1 cellular context compared by ENCODE assay signal in the genomic region with DNA sequence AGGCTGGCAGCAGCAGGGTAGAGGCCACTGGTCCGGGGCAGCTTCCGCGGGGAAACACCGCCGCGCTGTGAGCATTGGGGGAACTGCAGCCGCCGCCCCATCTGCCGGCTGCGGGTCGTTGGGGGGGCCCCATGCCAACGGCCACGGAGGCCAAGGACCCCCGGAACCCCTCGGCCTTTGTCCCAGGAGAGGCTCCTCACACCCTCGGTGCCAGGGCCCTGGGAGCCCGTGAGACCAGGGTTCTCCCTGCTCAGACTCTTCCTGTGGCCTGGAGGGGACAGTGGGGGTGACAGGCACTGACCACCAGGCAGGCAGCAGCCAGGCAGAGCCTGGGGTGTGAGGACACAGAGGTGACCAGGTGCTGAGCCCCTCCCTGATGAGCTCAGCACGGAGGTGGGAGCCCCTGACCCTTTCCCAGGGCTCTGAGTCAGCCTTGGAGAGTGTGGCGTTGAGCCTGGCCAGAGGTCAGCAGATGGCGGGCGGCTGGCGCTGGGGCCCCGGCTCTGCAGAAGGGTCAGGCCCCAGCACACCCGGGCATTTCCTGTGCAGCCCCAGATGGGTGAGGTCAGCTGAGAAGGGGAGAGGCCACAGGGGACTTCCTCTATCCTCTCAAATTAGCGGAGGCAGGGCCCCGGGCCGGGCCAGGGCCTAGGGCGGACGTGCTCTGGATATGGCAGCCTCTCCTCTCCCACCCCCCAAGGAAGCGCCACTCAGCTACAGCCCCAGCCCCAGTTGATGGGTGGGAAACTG.
TF ChIP-seq lines count a peak whose summit lies in the region.

No MANE protein-coding gene starts in this region.

TF ChIP-seq in HepG2, 621 proteins besides CTCF, POLR2A, EP300 and RAD21 (continued from another document and continues in another):
- TF ChIP-seq ELF1 (CRISPR knock-in tag; IDR thresholded peaks at IDR 0.05) (peak; percentile 20; the same call in 1 of the 2 replicates), TFAP4 (IDR thresholded peaks at IDR 0.05; ENCODE audit: borderline replicate concordance, low read depth) (peak; percentile 89; the same call in 1 of the 2 replicates), MEIS1 (CRISPR knock-in tag; IDR thresholded peaks at IDR 0.05; ENCODE audit: borderline replicate concordance) (0 out of 2 replicates have a peak, but pooled peaks have one; percentile 58), ZNF740 (CRISPR knock-in tag; IDR thresholded peaks at IDR 0.05) (peak; percentile 95), ZNF350 (CRISPR knock-in tag; IDR thresholded peaks at IDR 0.05; ENCODE audit: borderline replicate concordance, low read depth) (peak; percentile 25; the same call in 1 of the 2 replicates), BCL6 (CRISPR knock-in tag; IDR thresholded peaks at IDR 0.05) (peak; percentile 1; the same call in 1 of the 2 replicates), CREM (IDR thresholded peaks at IDR 0.05) (no peak), CREM (CRISPR knock-in tag; IDR thresholded peaks at IDR 0.05) (no peak), ZNF883 (CRISPR knock-in tag; IDR thresholded peaks at IDR 0.05; ENCODE audit: not compliant biosample characterization) (peak; percentile 17), ARID5B (CRISPR knock-in tag; IDR thresholded peaks at IDR 0.05) (peak; percentile 45), THAP8 (CRISPR knock-in tag; IDR thresholded peaks at IDR 0.05; ENCODE audit: borderline replicate concordance) (no peak), ZNF576 (CRISPR knock-in tag; IDR thresholded peaks at IDR 0.05) (peak; percentile 61; the same call in 1 of the 2 replicates), ZZZ3 (CRISPR knock-in tag; IDR thresholded peaks at IDR 0.05; ENCODE audit: borderline replicate concordance) (peak; percentile 51; the same call in 1 of the 2 replicates), FOXA3 (CRISPR knock-in tag; IDR thresholded peaks at IDR 0.05) (peak; percentile 6; the same call in 1 of the 2 replicates), SP2 (CRISPR knock-in tag; IDR thresholded peaks at IDR 0.05) (0 out of 2 replicates have a peak, but pooled peaks have one; percentile 16), AKAP8 (CRISPR knock-in tag; IDR thresholded peaks at IDR 0.05) (peak; percentile 38; the same call in 1 of the 2 replicates), HDAC2 (CRISPR knock-in tag; IDR thresholded peaks at IDR 0.05) (0 out of 2 replicates have a peak, but pooled peaks have one; percentile 24), PHF21A (CRISPR knock-in tag; IDR thresholded peaks at IDR 0.05) (peak; percentile 75), CHCHD3 (CRISPR knock-in tag; IDR thresholded peaks at IDR 0.05) (0 out of 2 replicates have a peak, but pooled peaks have one; percentile 6), GPBP1L1 (CRISPR knock-in tag; IDR thresholded peaks at IDR 0.05) (no peak), STAT5B (CRISPR knock-in tag; IDR thresholded peaks at IDR 0.05) (no peak), ZFX (CRISPR knock-in tag; IDR thresholded peaks at IDR 0.05; ENCODE audit: low read depth) (peak; percentile 79), ZNF816 (CRISPR knock-in tag; IDR thresholded peaks at IDR 0.05; ENCODE audit: borderline replicate concordance) (peak; percentile 80), ZNF550 (CRISPR knock-in tag; IDR thresholded peaks at IDR 0.05; ENCODE audit: borderline replicate concordance) (no peak), ZBTB20 (CRISPR knock-in tag; IDR thresholded peaks at IDR 0.05; ENCODE audit: borderline replicate concordance, low read depth) (no peak; the same call in 1 of the 2 replicates), FOXC1 (CRISPR knock-in tag; IDR thresholded peaks at IDR 0.05; ENCODE audit: borderline replicate concordance) (no peak; the same call in 1 of the 2 replicates), ZBTB44 (CRISPR knock-in tag; IDR thresholded peaks at IDR 0.05) (no peak), ZFP90 (CRISPR knock-in tag; IDR thresholded peaks at IDR 0.05; ENCODE audit: borderline replicate concordance) (no peak), ESRRA (CRISPR knock-in tag; IDR thresholded peaks at IDR 0.05; ENCODE audit: low read depth) (0 out of 2 replicates have a peak, but pooled peaks have one; percentile 34), HNRNPK (IDR thresholded peaks at IDR 0.05; ENCODE audit: low read depth, low read length, poor library complexity, severe bottlenecking) (no peak), DMAP1 (CRISPR knock-in tag; IDR thresholded peaks at IDR 0.05) (peak; percentile 46; the same call in 1 of the 2 replicates), KAT8 (CRISPR knock-in tag; IDR thresholded peaks at IDR 0.05) (0 out of 2 replicates have a peak, but pooled peaks have one; percentile 31), SOX13 (IDR thresholded peaks at IDR 0.05) (0 out of 2 replicates have a peak, but pooled peaks have one; percentile 36), SOX13 (CRISPR knock-in tag; conservative IDR thresholded peaks at IDR 0.05 in 1 of 2, IDR thresholded peaks at IDR 0.05 in 1 of 2) (no peak), THAP11 (CRISPR knock-in tag; IDR thresholded peaks at IDR 0.05) (no peak)
- TF ChIP-seq, protein P1, sequence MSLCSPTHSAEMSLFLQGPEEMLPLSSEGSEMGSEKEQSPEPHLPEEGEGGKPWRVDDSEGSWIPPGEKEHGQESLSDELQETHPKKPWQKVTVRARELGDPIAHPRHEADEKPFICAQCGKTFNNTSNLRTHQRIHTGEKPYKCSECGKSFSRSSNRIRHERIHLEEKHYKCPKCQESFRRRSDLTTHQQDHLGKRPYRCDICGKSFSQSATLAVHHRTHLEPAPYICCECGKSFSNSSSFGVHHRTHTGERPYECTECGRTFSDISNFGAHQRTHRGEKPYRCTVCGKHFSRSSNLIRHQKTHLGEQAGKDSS (CRISPR knock-in tag; IDR thresholded peaks at IDR 0.05; ENCODE audit: borderline replicate concordance, low read depth): peak; percentile 66; the same call in 1 of the 2 replicates
- TF ChIP-seq, protein P2, sequence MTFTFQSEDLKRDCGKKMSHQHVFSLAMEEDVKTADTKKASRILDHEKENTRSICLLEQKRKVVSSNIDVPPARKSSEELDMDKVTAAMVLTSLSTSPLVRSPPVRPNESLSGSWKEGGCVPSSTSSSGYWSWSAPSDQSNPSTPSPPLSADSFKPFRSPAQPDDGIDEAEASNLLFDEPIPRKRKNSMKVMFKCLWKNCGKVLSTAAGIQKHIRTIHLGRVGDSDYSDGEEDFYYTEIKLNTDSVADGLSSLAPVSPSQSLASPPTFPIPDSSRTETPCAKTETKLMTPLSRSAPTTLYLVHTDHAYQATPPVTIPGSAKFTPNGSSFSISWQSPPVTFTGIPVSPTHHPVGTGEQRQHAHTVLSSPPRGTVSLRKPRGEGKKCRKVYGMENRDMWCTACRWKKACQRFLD (CRISPR knock-in tag; IDR thresholded peaks at IDR 0.05; ENCODE audit: borderline replicate concordance): 0 out of 2 replicates have a peak, but pooled peaks have one; percentile 49
- TF ChIP-seq, protein P3, sequence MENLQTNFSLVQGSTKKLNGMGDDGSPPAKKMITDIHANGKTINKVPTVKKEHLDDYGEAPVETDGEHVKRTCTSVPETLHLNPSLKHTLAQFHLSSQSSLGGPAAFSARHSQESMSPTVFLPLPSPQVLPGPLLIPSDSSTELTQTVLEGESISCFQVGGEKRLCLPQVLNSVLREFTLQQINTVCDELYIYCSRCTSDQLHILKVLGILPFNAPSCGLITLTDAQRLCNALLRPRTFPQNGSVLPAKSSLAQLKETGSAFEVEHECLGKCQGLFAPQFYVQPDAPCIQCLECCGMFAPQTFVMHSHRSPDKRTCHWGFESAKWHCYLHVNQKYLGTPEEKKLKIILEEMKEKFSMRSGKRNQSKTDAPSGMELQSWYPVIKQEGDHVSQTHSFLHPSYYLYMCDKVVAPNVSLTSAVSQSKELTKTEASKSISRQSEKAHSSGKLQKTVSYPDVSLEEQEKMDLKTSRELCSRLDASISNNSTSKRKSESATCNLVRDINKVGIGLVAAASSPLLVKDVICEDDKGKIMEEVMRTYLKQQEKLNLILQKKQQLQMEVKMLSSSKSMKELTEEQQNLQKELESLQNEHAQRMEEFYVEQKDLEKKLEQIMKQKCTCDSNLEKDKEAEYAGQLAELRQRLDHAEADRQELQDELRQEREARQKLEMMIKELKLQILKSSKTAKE (CRISPR knock-in tag; IDR thresholded peaks at IDR 0.05; ENCODE audit: borderline replicate concordance): peak; percentile 71; the same call in 1 of the 2 replicates
